Comparison of ENCODE assay signal across 19 cellular contexts in genomic region chr7:44367475-44368030, GRCh38. TPM values are rescaled to one million over a fixed set of nuclear protein-coding genes. Genes with fewer than 3 reads are reported as not detected.
A peak's percentile ranks its signal among the peaks of the same experiment; 100 is the strongest.
DNase-seq lines count a peak whose midpoint lies in the region; ATAC-seq, FAIRE-seq and TF ChIP-seq lines count a peak whose summit lies in the region.
"Had no signal": no experiment of that assay in that cellular context is flagged by ENCODE, and none has a peak within 500 bp of the region (broad histone marks: within the 10 kb centered on the region; RNA-seq: fewer than 3 reads in every experiment).

No MANE protein-coding gene starts in this region.

- no peak overlapping the region for H4K5ac ChIP-seq in mesendoderm (ENCODE audit: low read length)

- H3K4me3 Mint-ChIP-seq in endodermal cell, result no peak overlapping the region

- H3K27me3 Mint-ChIP-seq in endodermal cell (ENCODE audit: insufficient read depth), result peaks cover 6% of the 10 kb centered on the region

- H3K79me2 ChIP-seq in OCI-LY7 (ENCODE audit: insufficient read depth, low read depth, low read length) (no peaks in the 10 kb centered on the region), mesendoderm (ENCODE audit: control insufficient read depth, insufficient read depth, low read length) (no peaks in the 10 kb centered on the region)

- H3K9me3 Mint-ChIP-seq in endodermal cell, result no peaks in the 10 kb centered on the region

- no peak overlapping the region for H3K23ac ChIP-seq in mesendoderm (ENCODE audit: low read length)

- H3K36me3 ChIP-seq in OCI-LY7 (ENCODE audit: insufficient read depth, low read length) (no peaks in the 10 kb centered on the region), endodermal cell (ENCODE audit: control insufficient read depth, insufficient read depth, low read length) (no peaks in the 10 kb centered on the region), mesendoderm (ENCODE audit: control insufficient read depth, insufficient read depth, low read length) (no peaks in the 10 kb centered on the region)
- H3K36me3 ChIP-seq: SJCRH30 had no signal

- H2BK5ac ChIP-seq in mesendoderm (ENCODE audit: low read length), result no peak overlapping the region

- H3K27me3 ChIP-seq in endodermal cell (ENCODE audit: control insufficient read depth, insufficient read depth, low read length, poor library complexity, severe bottlenecking), result peaks cover 11% of the 10 kb centered on the region
- H3K27me3 ChIP-seq in mesendoderm (ENCODE audit: insufficient read depth, low read length, poor library complexity), result no peaks in the 10 kb centered on the region
- H3K27me3 ChIP-seq: SJCRH30 had no signal

- no peak overlapping the region for H3K27ac Mint-ChIP-seq in endodermal cell

- H2AFZ ChIP-seq in OCI-LY7 (ENCODE audit: low read length), result peak overlapping the region; percentile 60; the same call in 1 of the 2 replicates

- no peaks in the 10 kb centered on the region for H3K9me2 ChIP-seq in OCI-LY7 (ENCODE audit: insufficient read depth, low read length)

- H3K4ac ChIP-seq in mesendoderm (ENCODE audit: low read depth, low read length), result no peak overlapping the region

- no peak overlapping the region for H3K18ac ChIP-seq in mesendoderm (ENCODE audit: low read length)

- H3K27ac ChIP-seq in OCI-LY7 (ENCODE audit: low read depth, low read length, poor library complexity, severe bottlenecking) (no peak overlapping the region), endodermal cell (ENCODE audit: low read depth, low read length) (no peak overlapping the region), mesendoderm (ENCODE audit: low read depth, low read length) (no peak overlapping the region)
- H3K27ac ChIP-seq: C4-2B, SJCRH30 had no signal

- no peak overlapping the region for H4K8ac ChIP-seq in mesendoderm (ENCODE audit: low read depth, low read length)

- no peak overlapping the region for H2BK120ac ChIP-seq in mesendoderm (ENCODE audit: low read depth, low read length)

- intact Hi-C loops in OCI-LY7 (cut with micrococcal nuclease; ENCODE audit: unreplicated experiment), result no loop called here

- BruUV-seq in OCI-LY7 (replicated peaks; lab: Mats Ljungman, UMichigan), result no TSS peak

- TF ChIP-seq CTCF in OCI-LY7 (conservative IDR thresholded peaks at IDR 0.05; ENCODE audit: low read length) (no peak), endodermal cell (conservative IDR thresholded peaks at IDR 0.05) (no peak)

- H3K4me1 ChIP-seq in OCI-LY7 (ENCODE audit: insufficient read depth, low read length, poor library complexity, severe bottlenecking), result peaks cover 12% of the 10 kb centered on the region
- no peaks in the 10 kb centered on the region for H3K4me1 ChIP-seq in endodermal cell (ENCODE audit: control insufficient read depth, insufficient read depth, low read length)
- H3K4me1 ChIP-seq in mesendoderm (ENCODE audit: control insufficient read depth, low read depth, low read length), result no peaks in the 10 kb centered on the region

- H3K36me3 Mint-ChIP-seq in endodermal cell (ENCODE audit: low read depth), result no peaks in the 10 kb centered on the region

- no peaks in the 10 kb centered on the region for H3K79me1 ChIP-seq in mesendoderm (ENCODE audit: low read length)

- WGBS in endodermal cell (ENCODE audit: insufficient coverage in 1 of 2, insufficient read length in 1 of 2), 2 experiments, result 82 to 93% methylated on average over 4 to 5 of the region's 5 CpGs
- no CpG with 5 or more reads among the region's 5 CpGs for WGBS in mesendoderm (ENCODE audit: extremely low coverage, insufficient coverage, low lambda C conversion rate)

- FAIRE-seq in urothelium cell line (lab: Jason Lieb, UNC), result peak; percentile 92

- POLR2A ChIA-PET in OCI-LY7 (lab: Charles Lee), result interaction anchor here (0.6 kb wide), 1 partner anchor 236 kb away, joined by 3 read pairs; no protein-coding TSS in a partner anchor

- H2BK15ac ChIP-seq in mesendoderm (replicated peaks; ENCODE audit: low read depth), result no peak overlapping the region

- no peak overlapping the region for H3K56ac ChIP-seq in mesendoderm (ENCODE audit: low read length)

- H4K20me1 ChIP-seq in OCI-LY7 (ENCODE audit: insufficient read depth, low read length), result no peaks in the 10 kb centered on the region

- H3K9ac ChIP-seq in endodermal cell (ENCODE audit: extremely low read depth, low read length, poor library complexity, severe bottlenecking) (no peak overlapping the region), mesendoderm (ENCODE audit: low read length) (no peak overlapping the region)

- CTCF ChIA-PET in OCI-LY7 (lab: Charles Lee; ENCODE audit: unreplicated experiment), result no interaction called here

- H3K9me3 ChIP-seq in OCI-LY7 (ENCODE audit: low read length) (no peaks in the 10 kb centered on the region), endodermal cell (ENCODE audit: control insufficient read depth, low read length) (no peaks in the 10 kb centered on the region)
- H3K9me3 ChIP-seq: SJCRH30 had no signal

- DNase-seq in OCI-LY7 (ENCODE audit: low spot score), result no peak
- peak; percentile 65 for DNase-seq in endodermal cell
- DNase-seq in mesendoderm, result peak; percentile 25
- DNase-seq in urothelium cell line (ENCODE audit: low spot score), result no peak
- DNase-seq in COLO829 (ENCODE audit: low spot score), result no peak
- no peak for DNase-seq in NCI-H524 (lab: John Stamatoyannopoulos, UW)
- DNase-seq: ACHN, AML-193, DMS79 treated with DMSO at 0.1 percent for 48 hours, H7, IMR-90, Kasumi-1, NCI-H1105 treated with DMSO at 0.1 percent for 48 hours, NCI-H1694 treated with DMSO at 0.1 percent for 48 hours, NCI-H226, NCI-H524 treated with DMSO at 0.1 percent for 48 hours, SJCRH30 had no signal

- no peak overlapping the region for H2AK5ac ChIP-seq in mesendoderm (ENCODE audit: low read length)

- H3K4me2 ChIP-seq in OCI-LY7 (ENCODE audit: low read length) (no peak overlapping the region), mesendoderm (ENCODE audit: low read length) (no peak overlapping the region)

- no peaks in the 10 kb centered on the region for H3K4me1 Mint-ChIP-seq in endodermal cell

- no peak for ATAC-seq in GM21367 (IDR thresholded peaks at IDR 0.05; ENCODE audit: unreplicated experiment)

- no peak overlapping the region for H3K4me3 ChIP-seq in OCI-LY7 (ENCODE audit: low read depth, low read length, poor library complexity, severe bottlenecking)
- H3K4me3 ChIP-seq in endodermal cell (ENCODE audit: low read length), result no peak overlapping the region
- no peak overlapping the region for H3K4me3 ChIP-seq in mesendoderm (ENCODE audit: low read length)
- H3K4me3 ChIP-seq: SJCRH30 had no signal

RNA-seq across cellular contexts. Expression of gene CAMK2B, which starts 42.2 kb away (rescaled TPM):
- 0.66 and 0.98 TPM in 2 replicates for total RNA-seq in OCI-LY7 (2014; rRNA removed; shearing (Covaris generic))
- 0.92 and 1.1 TPM in 2 replicates for total RNA-seq in OCI-LY7 (2022)
- total RNA-seq in endodermal cell, result under 1 TPM in 1 of 2 donors, not detected in 1; 0.26 TPM
- 0.32 TPM for polyA plus RNA-seq in endodermal cell (2013, experiment 1 of 2)
- polyA plus RNA-seq in endodermal cell (2013, experiment 2 of 2), result 1.6 TPM
- polyA plus RNA-seq in mesendoderm (2013, experiment 1 of 2), result 0.06 TPM
- 0.08 TPM for polyA plus RNA-seq in mesendoderm (2013, experiment 2 of 2)

Comparison
In these comparisons a context has a peak if more than half of its experiments do, and no peak if none do; other contexts are left out.
1. DNase-seq: peak in endodermal cell (single experiment) and mesendoderm (single experiment); none in OCI-LY7 (single experiment), urothelium cell line (single experiment), COLO829 (single experiment) and NCI-H524 (0 of 2).